In the genomic region with DNA sequence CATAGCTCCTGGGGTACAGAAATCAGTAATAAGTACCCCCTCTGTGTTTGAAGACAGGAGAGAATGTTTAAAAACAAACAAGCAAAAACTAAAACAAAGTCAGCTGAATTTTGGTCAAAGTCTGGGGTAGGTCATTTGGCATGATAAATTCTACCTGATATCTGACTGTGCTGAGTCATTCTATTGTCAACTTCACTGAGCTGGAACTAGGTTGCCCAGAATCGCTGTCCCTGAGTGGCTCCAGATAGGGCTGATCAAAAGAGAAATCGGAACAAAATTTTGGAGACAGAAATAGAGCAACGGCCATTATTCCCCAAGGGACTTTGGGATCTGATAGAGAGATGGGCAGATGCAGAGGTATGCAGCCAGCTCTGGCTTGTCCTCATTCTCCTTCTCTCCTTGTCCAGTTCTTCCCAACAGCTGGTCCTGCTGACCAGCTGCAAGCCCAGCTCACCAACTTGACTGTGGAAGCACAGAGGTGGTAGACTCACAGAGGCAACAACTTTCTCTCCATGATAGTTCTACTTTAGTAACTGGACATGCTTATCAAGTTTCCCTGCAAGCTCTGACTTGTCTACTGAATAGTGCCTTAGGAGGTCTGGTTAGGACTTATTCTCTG, we compare ENCODE assay signal across 22 cellular contexts. TPM values are rescaled to one million over a fixed set of nuclear protein-coding genes. Genes with fewer than 3 reads are reported as not detected.
DNase-seq lines count a peak whose midpoint lies in the region; ATAC-seq, FAIRE-seq and TF ChIP-seq lines count a peak whose summit lies in the region.
"Had no signal": no experiment of that assay in that cellular context is flagged by ENCODE, and none has a peak within 500 bp of the region (broad histone marks: within the 10 kb centered on the region; RNA-seq: fewer than 3 reads in every experiment).

No MANE protein-coding gene starts in this region.

- H3K4me3 ChIP-seq in BLaER1 (peak overlapping the region; percentile 42), HepG2 (replicated peaks in 1 of 3; ENCODE audit: insufficient read depth in 1 of 3, low read depth in 2 of 3, low read length in 3 of 3) (no peak overlapping the region), small intestine (ENCODE audit: low read depth in 1 of 2, low read length in 2 of 2) (no peak overlapping the region)
- H3K4me3 ChIP-seq: dorsolateral prefrontal cortex, gastrocnemius medialis had no signal

- FAIRE-seq in HepG2 (lab: Jason Lieb, UNC) (no peak), RCC 7860 (lab: Jason Lieb, UNC) (no peak), small intestine (lab: Jason Lieb, UNC) (no peak)

- in situ Hi-C loops in HepG2 (cut with HindIII; ENCODE audit: extremely low pct_ligation_motif_present, low pct_unique_long_range_greater_than_20kb), result no loop called here

- no TSS peak for BruUV-seq in HepG2 (replicated peaks; lab: Mats Ljungman, UMichigan)

- ATAC-seq in HG02610 (IDR thresholded peaks at IDR 0.05; ENCODE audit: unreplicated experiment) (peak; percentile 59), HepG2 (no peak)
- ATAC-seq: activated T-cell treated with anti-CD3 and anti-CD28 coated beads, Interleukin-2, amount 50 U/mL, for 72 hours; gastrocnemius medialis; Right ventricle myocardium inferior; stimulated activated naive CD8-positive, alpha-beta T cell treated with anti-CD3 and anti-CD28 coated beads, Interleukin-15, Interleukin-2, amounts not matched to agents 100 U/mL and 50 U/mL, for 24 hours had no signal

- no peaks in the 10 kb centered on the region for H3K27me3 ChIP-seq in BLaER1
- no peaks in the 10 kb centered on the region for H3K27me3 ChIP-seq in HepG2 (ENCODE audit: control insufficient read depth in 1 of 2, insufficient read depth in 2 of 2, low read length in 2 of 2)
- no peaks in the 10 kb centered on the region for H3K27me3 ChIP-seq in small intestine (ENCODE audit: control insufficient read depth in 2 of 2, insufficient read depth in 2 of 2, low read length in 2 of 2)
- H3K27me3 ChIP-seq: gastrocnemius medialis had no signal

- TF ChIP-seq EP300 in HepG2 (IDR thresholded peaks at IDR 0.05; ENCODE audit: low read depth in 2 of 2, low read length in 2 of 2), result no peak
- TF ChIP-seq EP300 in HepG2 (CRISPR knock-in tag; IDR thresholded peaks at IDR 0.05; ENCODE audit: borderline replicate concordance), result no peak

- H3K4me2 ChIP-seq in BLaER1 (peak overlapping the region; percentile 85), HepG2 (ENCODE audit: low read depth, low read length) (no peak overlapping the region)

- intact Hi-C loops in HepG2 (cut with micrococcal nuclease; ENCODE audit: unreplicated experiment), result no loop called here

- H3K9ac ChIP-seq in BLaER1, result peak overlapping the region; percentile 51; the same call in 1 of the 2 replicates
- H3K9ac ChIP-seq in HepG2 (ENCODE audit: insufficient read depth, low read depth, low read length), result no peak overlapping the region

- no peak for TF ChIP-seq RAD21 in HepG2 (CRISPR knock-in tag; IDR thresholded peaks at IDR 0.05)

- POLR2A ChIA-PET in HepG2 (lab: Yijun Ruan, JAX), result no interaction called here
- POLR2A ChIA-PET in HEK293T (lab: Yijun Ruan, JAX), result no interaction called here

- H3K27ac ChIP-seq in BLaER1 (peak overlapping the region; percentile 71), HepG2 (ENCODE audit: extremely low read length, insufficient read depth, low read length) (no peak overlapping the region), small intestine (ENCODE audit: low read depth in 1 of 2, low read length in 1 of 2) (no peak overlapping the region)
- H3K27ac ChIP-seq: gastrocnemius medialis had no signal

- CTCF ChIA-PET in HepG2 (lab: Yijun Ruan, JAX; ENCODE audit: low intra/inter-chr PET ratio, low total read pairs) (no interaction called here), HEK293T (lab: Yijun Ruan, JAX) (no interaction called here)

- no peak for TF ChIP-seq POLR2A in HepG2 (IDR thresholded peaks at IDR 0.05; ENCODE audit: insufficient read depth in 1 of 2, low read depth in 2 of 2, low read length in 2 of 2)

- no peaks in the 10 kb centered on the region for H3K36me3 ChIP-seq in BLaER1
- H3K36me3 ChIP-seq in HepG2 (replicated peaks in 1 of 2; ENCODE audit: control insufficient read depth in 1 of 2, insufficient read depth in 2 of 2, low read length in 2 of 2), result no peaks in the 10 kb centered on the region
- no peaks in the 10 kb centered on the region for H3K36me3 ChIP-seq in small intestine (ENCODE audit: control insufficient read depth in 2 of 2, insufficient read depth in 2 of 2, low read length in 2 of 2)
- H3K36me3 ChIP-seq: gastrocnemius medialis had no signal

- peaks cover 59% of the 10 kb centered on the region for H3K4me1 ChIP-seq in BLaER1
- 0 out of 2 replicates have a peak, but pooled peaks cover 8% of the 10 kb centered on the region for H3K4me1 ChIP-seq in HepG2 (ENCODE audit: insufficient read depth, low read length)
- H3K4me1 ChIP-seq in small intestine (ENCODE audit: control insufficient read depth in 2 of 2, insufficient read depth in 1 of 2, low read depth in 1 of 2, low read length in 1 of 2), result no peaks in the 10 kb centered on the region
- H3K4me1 ChIP-seq: gastrocnemius medialis had no signal

- H4K20me1 ChIP-seq in BLaER1 (no peaks in the 10 kb centered on the region), HepG2 (ENCODE audit: insufficient read depth, low read length) (no peaks in the 10 kb centered on the region)

- TF ChIP-seq CTCF in HepG2 (CRISPR knock-in tag; IDR thresholded peaks at IDR 0.05), result no peak

- peaks cover 14% of the 10 kb centered on the region for H3K9me3 ChIP-seq in BLaER1
- no peaks in the 10 kb centered on the region for H3K9me3 ChIP-seq in HepG2 (ENCODE audit: low read length)
- no peaks in the 10 kb centered on the region for H3K9me3 ChIP-seq in small intestine (ENCODE audit: control insufficient read depth, low read depth)
- H3K9me3 ChIP-seq: gastrocnemius medialis had no signal

- H2AFZ ChIP-seq in HepG2 (ENCODE audit: low read length), result no peak overlapping the region

- DNase-seq in OCI-M1 (lab: John Stamatoyannopoulos, UW) (peak; percentile 38), HepG2 (ENCODE audit: low spot score) (no peak), HEK293T (ENCODE audit: extremely low spot score) (no peak), RCC 7860 (ENCODE audit: low spot score) (no peak), COR-L47 (lab: John Stamatoyannopoulos, UW) (no peak), small intestine (no peak)
- DNase-seq: ACHN; activated naive CD8-positive, alpha-beta T cell treated with anti-CD3 and anti-CD28 coated beads, Interleukin-2, amount 10 ng/mL, durations not matched to agents 7 days and 5 days; activated T-cell treated with anti-CD3 and anti-CD28 coated beads, Interleukin-2, amount 50 U/mL, for 72 hours; CD4-positive, CD25-positive, alpha-beta regulatory T cell; DND-41; dorsolateral prefrontal cortex; gastrocnemius medialis; IMR-90; kidney glomerular epithelial cell; NCI-H2081; stimulated activated naive CD8-positive, alpha-beta T cell treated with anti-CD3 and anti-CD28 coated beads, Interleukin-15, Interleukin-2, amounts not matched to agents 100 U/mL and 50 U/mL, for 24 hours; T-helper 2 cell had no signal

- no peaks in the 10 kb centered on the region for H3K79me2 ChIP-seq in HepG2 (ENCODE audit: insufficient read depth, low read length)

- WGBS in HepG2 (ENCODE audit: low lambda C conversion rate), result 18% methylated on average over 3 of the region's 3 CpGs
- 34 to 59% (median 38%) methylated on average over 3 of the region's 3 CpGs for WGBS in small intestine, 3 donors

TF ChIP-seq in HepG2, 621 proteins besides CTCF, POLR2A, EP300 and RAD21 (continues in another document):
- TF ChIP-seq HNRNPLL (IDR thresholded peaks at IDR 0.05; ENCODE audit: low read depth, low read length, poor library complexity, severe bottlenecking) (no peak), ZNF460 (CRISPR knock-in tag; IDR thresholded peaks at IDR 0.05; ENCODE audit: borderline replicate concordance) (no peak), NFE2L2 (IDR thresholded peaks at IDR 0.05; ENCODE audit: low read length) (peak; percentile 62; the same call in 1 of the 2 replicates)

TF ChIP-seq in HEK293T, 16 proteins besides CTCF, POLR2A, EP300 and RAD21 (continues in another document):
- no peak for TF ChIP-seq HDGF (IDR thresholded peaks at IDR 0.05; ENCODE audit: borderline replicate concordance)
- no peak for TF ChIP-seq SP1 (IDR thresholded peaks at IDR 0.05)
- TF ChIP-seq SUZ12 (IDR thresholded peaks at IDR 0.05), result no peak
- TF ChIP-seq LEF1 (IDR thresholded peaks at IDR 0.05; ENCODE audit: borderline replicate concordance), result no peak

RNA-seq across cellular contexts. Expression of gene MYRIP, which starts 57.3 kb away (rescaled TPM):
- 0.60 and 0.64 TPM in 2 replicates for total RNA-seq in HepG2 (2016; rRNA removed; fragmentation: Illumina TruSeq; extraction: Trizol)
- total RNA-seq in HepG2 (2016; cell fraction: cytosol; rRNA removed; fragmentation: Illumina TruSeq; extraction: Trizol; ENCODE audit: low read depth), result 0.20 and 0.26 TPM in 2 replicates
- 0.55 and 0.78 TPM in 2 replicates for total RNA-seq in HepG2 (2016; cell fraction: insoluble cytoplasmic fraction; rRNA removed; fragmentation: Illumina TruSeq; extraction: Trizol)
- total RNA-seq in HepG2 (2016; cell fraction: membrane; rRNA removed; fragmentation: Illumina TruSeq; extraction: Trizol), result 0.31 and 0.55 TPM in 2 replicates
- 0.81 and 0.91 TPM in 2 replicates for total RNA-seq in HepG2 (2016; cell fraction: nucleus; rRNA removed; fragmentation: Illumina TruSeq; extraction: Trizol)
- polyA plus RNA-seq in HepG2 (2011; rRNA removed) (0.76 and 0.84 TPM in 2 replicates), small intestine (1 to 10 TPM in 1 of 3 donors, under 1 TPM in 2; 0.81 to 4.5 (median 0.89) TPM)
- polyA plus RNA-seq in HepG2 (2011; cell fraction: cytosol; rRNA removed), result 0.66 and 0.73 TPM in 2 replicates
- polyA plus RNA-seq in HepG2 (2011; cell fraction: nucleus; rRNA removed), result 1.4 TPM in 2 replicates
- 1.3 and 1.7 TPM in 2 replicates for polyA plus RNA-seq in HepG2 (2012)
- 0.06 and 0.11 TPM in 2 replicates for polyA plus RNA-seq in HepG2 (2016; cell fraction: cytosol; fragmentation: Illumina TruSeq; extraction: Trizol; ENCODE audit: low read depth)
- 0.59 and 0.62 TPM in 2 replicates for polyA plus RNA-seq in HepG2 (2016; cell fraction: insoluble cytoplasmic fraction; fragmentation: Illumina TruSeq; extraction: Trizol; ENCODE audit: low read depth)
- 0.29 and 0.31 TPM in 2 replicates for polyA plus RNA-seq in HepG2 (2016; cell fraction: membrane; fragmentation: Illumina TruSeq; extraction: Trizol; ENCODE audit: low read depth)
- 0.36 and 0.89 TPM in 2 replicates for polyA plus RNA-seq in HepG2 (2016; cell fraction: nucleus; fragmentation: Illumina TruSeq; extraction: Trizol; ENCODE audit: insufficient read depth, low read depth)
- polyA minus RNA-seq in HepG2 (2011; rRNA and poly(A)+ RNA removed; ENCODE audit: low replicate concordance), result 2.1 TPM in 1 of 2 replicates, not detected in the other
- polyA minus RNA-seq in HepG2 (2011; cell fraction: cytosol; rRNA and poly(A)+ RNA removed), result 1.5 and 1.6 TPM in 2 replicates
- polyA minus RNA-seq in HepG2 (2011; cell fraction: nucleus; rRNA and poly(A)+ RNA removed), result 3.6 and 4.6 TPM in 2 replicates
- total RNA-seq: activated naive CD8-positive, alpha-beta T cell treated with anti-CD3 and anti-CD28 coated beads, Interleukin-2, amount 10 ng/mL, durations not matched to agents 7 days and 5 days; activated T-cell treated with anti-CD3 and anti-CD28 coated beads, Interleukin-2, amount 50 U/mL, for 72 hours; CD4-positive, CD25-positive, alpha-beta regulatory T cell; IMR-90; mononuclear cell had no signal
- polyA plus RNA-seq: CD4-positive, CD25-positive, alpha-beta regulatory T cell; IMR-90 had no signal
